15 cellular contexts compared by ENCODE assay signal in the genomic region with DNA sequence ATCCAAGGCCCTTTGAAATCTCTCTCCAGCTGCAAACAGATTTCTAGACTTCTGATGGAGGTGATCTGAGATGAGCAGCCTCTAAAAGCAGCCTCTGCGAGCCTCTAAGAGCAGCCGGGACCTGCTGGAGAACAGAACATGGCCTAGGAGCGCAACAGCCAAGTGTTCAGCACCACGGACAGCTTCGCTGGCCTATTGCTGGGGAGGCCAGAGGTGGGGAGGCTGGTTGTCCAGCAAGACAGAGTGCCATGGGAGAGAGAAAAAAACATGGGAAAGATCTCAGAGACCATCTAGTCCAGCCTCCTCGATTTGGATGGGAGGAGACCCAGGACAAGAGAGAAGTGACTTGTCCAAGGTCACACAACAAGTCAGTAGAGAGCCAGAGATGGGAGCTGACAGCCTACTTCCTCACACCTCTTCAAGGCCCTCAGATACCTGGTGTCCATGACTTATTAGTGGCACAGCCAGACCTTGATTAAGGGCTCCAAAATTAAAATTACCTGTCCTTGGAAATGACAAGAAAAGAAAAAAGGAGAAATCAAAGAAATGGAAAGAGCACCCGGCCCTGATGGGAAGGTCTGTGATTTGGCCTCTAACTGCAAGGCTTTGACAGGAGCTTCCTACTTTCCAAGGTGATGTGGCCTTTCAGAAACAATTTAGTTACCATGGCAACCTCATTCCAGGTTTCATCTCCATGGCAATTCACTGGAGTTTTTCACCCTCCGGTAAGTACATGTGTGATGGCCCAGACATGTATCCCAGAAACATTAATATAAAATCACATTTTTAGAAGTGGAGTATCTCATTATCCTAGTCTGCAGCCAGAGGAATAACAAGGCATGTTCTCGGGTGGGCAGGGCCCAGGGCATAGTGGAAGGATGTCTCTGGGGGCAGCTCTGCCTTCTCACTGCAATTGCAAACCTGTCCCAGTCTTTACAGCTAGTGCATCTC. TPM values are rescaled to one million over a fixed set of nuclear protein-coding genes. Genes with fewer than 3 reads are reported as not detected.
A peak's percentile ranks its signal among the peaks of the same experiment; 100 is the strongest.
DNase-seq lines count a peak whose midpoint lies in the region; ATAC-seq and TF ChIP-seq lines count a peak whose summit lies in the region.
"Had no signal": no experiment of that assay in that cellular context is flagged by ENCODE, and none has a peak within 500 bp of the region (broad histone marks: within the 10 kb centered on the region; RNA-seq: fewer than 3 reads in every experiment).

No MANE protein-coding gene starts in this region.

- H3K27ac ChIP-seq in breast epithelium (no peak overlapping the region), RWPE2 (ENCODE audit: poor library complexity, severe bottlenecking) (no peak overlapping the region)
- H3K27ac ChIP-seq: adrenal gland, heart left ventricle, parathyroid adenoma had no signal

- H3K27me3 ChIP-seq in breast epithelium: no peaks in the 10 kb centered on the region
- H3K27me3 ChIP-seq in RWPE2 (ENCODE audit: insufficient read depth, poor library complexity, severe bottlenecking): no peaks in the 10 kb centered on the region
- H3K27me3 ChIP-seq: adrenal gland had no signal

- H3K27me3 Mint-ChIP-seq in stimulated activated naive B cell treated with anti-CD40 and anti-IgM and Interleukin-4, amounts not matched to agents 10 μg/mL and 1 μg/mL and 100 μg/mL, for 72 hours: peaks cover 0 to 22% of the 10 kb centered on the region in 2 donors

- no peak overlapping the region for H3K27ac Mint-ChIP-seq in stimulated activated naive B cell treated with anti-CD40 and anti-IgM and Interleukin-4, amounts not matched to agents 10 μg/mL and 1 μg/mL and 100 μg/mL, for 72 hours

- intact Hi-C loops in breast epithelium (cut with DNase I; ENCODE audit: low total_unique reads): no loop called here

- H3K9me3 ChIP-seq in breast epithelium (no peaks in the 10 kb centered on the region), RWPE2 (ENCODE audit: severe bottlenecking) (no peaks in the 10 kb centered on the region)
- H3K9me3 ChIP-seq: adrenal gland, heart left ventricle had no signal

- no peak for TF ChIP-seq CTCF in breast epithelium (IDR thresholded peaks at IDR 0.05)
- TF ChIP-seq CTCF in RWPE2 (IDR thresholded peaks at IDR 0.05; ENCODE audit: poor library complexity, severe bottlenecking): no peak
- TF ChIP-seq CTCF in fibroblast of pulmonary artery (IDR thresholded peaks at IDR 0.05; ENCODE audit: low read length, missing control alignments): no peak

- no peak for TF ChIP-seq POLR2A in breast epithelium (IDR thresholded peaks at IDR 0.05)

- in situ Hi-C loops in T47D (cut with HindIII; ENCODE audit: low pct_unique_long_range_greater_than_20kb, low sequenced_read_pairs): no loop called here

- H3K9me3 Mint-ChIP-seq in stimulated activated naive B cell treated with anti-CD40 and anti-IgM and Interleukin-4, amounts not matched to agents 10 μg/mL and 1 μg/mL and 100 μg/mL, for 72 hours: peaks cover 6 to 8% of the 10 kb centered on the region in 2 donors

- ATAC-seq in RWPE2 (ENCODE audit: low read depth) (0 out of 3 replicates have a peak, but pooled peaks have one; percentile 25), GM21786 (IDR thresholded peaks at IDR 0.05; ENCODE audit: unreplicated experiment) (no peak), GM21737 (IDR thresholded peaks at IDR 0.05; ENCODE audit: unreplicated experiment) (no peak)
- no peak for ATAC-seq in stimulated activated naive B cell treated with anti-CD40 and anti-IgM and Interleukin-4, amounts not matched to agents 10 μg/mL and 1 μg/mL and 100 μg/mL, for 72 hours (replicated peaks)
- ATAC-seq: heart left ventricle had no signal

- peaks cover 26 to 29% of the 10 kb centered on the region in 2 donors for H3K36me3 Mint-ChIP-seq in stimulated activated naive B cell treated with anti-CD40 and anti-IgM and Interleukin-4, amounts not matched to agents 10 μg/mL and 1 μg/mL and 100 μg/mL, for 72 hours

- no peaks in the 10 kb centered on the region for H3K36me3 ChIP-seq in breast epithelium
- H3K36me3 ChIP-seq in RWPE2 (ENCODE audit: low read depth): no peaks in the 10 kb centered on the region
- H3K36me3 ChIP-seq: adrenal gland, heart left ventricle had no signal

- DNase-seq in T47D (ENCODE audit: low read depth in 1 of 2, low spot score in 1 of 2) (peak; percentile 65 to 72), breast epithelium (ENCODE audit: low spot score in 2 of 2) (no peak), RWPE2 (ENCODE audit: low spot score) (no peak), fibroblast of pulmonary artery (ENCODE audit: low read depth) (peak; percentile 57), mesenteric fat pad (ENCODE audit: low spot score) (no peak)
- DNase-seq in stimulated activated naive B cell treated with anti-CD40 and anti-IgM and Interleukin-4, amounts not matched to agents 10 μg/mL and 1 μg/mL and 100 μg/mL, for 72 hours: no peak
- DNase-seq: adrenal gland; heart left ventricle; NCI-H2081 treated with DMSO at 0.1 percent for 48 hours; stimulated activated CD4-positive, alpha-beta T cell treated with anti-CD3 and anti-CD28 coated beads, Interleukin-1b, Interleukin-23, amount 100 ng/mL, for 48 hours had no signal

- no peak overlapping the region for H3K4me3 Mint-ChIP-seq in stimulated activated naive B cell treated with anti-CD40 and anti-IgM and Interleukin-4, amounts not matched to agents 10 μg/mL and 1 μg/mL and 100 μg/mL, for 72 hours

- peaks cover 0 to 3% of the 10 kb centered on the region in 2 donors for H3K4me1 Mint-ChIP-seq in stimulated activated naive B cell treated with anti-CD40 and anti-IgM and Interleukin-4, amounts not matched to agents 10 μg/mL and 1 μg/mL and 100 μg/mL, for 72 hours

- H3K4me3 ChIP-seq in breast epithelium (no peak overlapping the region), RWPE2 (ENCODE audit: severe bottlenecking) (no peak overlapping the region), fibroblast of pulmonary artery (replicated peaks; ENCODE audit: low read depth, low read length) (no peak overlapping the region)
- H3K4me3 ChIP-seq: adrenal gland, heart left ventricle, lung had no signal

- H3K4me1 ChIP-seq in breast epithelium (no peaks in the 10 kb centered on the region), RWPE2 (ENCODE audit: insufficient read depth, poor library complexity, severe bottlenecking) (no peaks in the 10 kb centered on the region)
- H3K4me1 ChIP-seq: adrenal gland, parathyroid adenoma had no signal

RNA-seq across cellular contexts. Expression of gene RPRML, which starts 14.5 kb away (rescaled TPM):
- total RNA-seq in breast epithelium: under 1 TPM in 1 of 3 donors, not detected in 2; 0.66 TPM
- not detected for total RNA-seq in mesenteric fat pad
- total RNA-seq: adrenal gland; T-helper 2 cell treated with Interferon-gamma antibody and Interleukin-4, amounts not matched to agents 100 ng/mL and 5 ng/mL, for 36 hours had no signal

RNA-seq across cellular contexts. Expression of gene GOSR2, which starts 41.6 kb away (rescaled TPM):
- total RNA-seq in breast epithelium (10 to 100 TPM; 41.0 to 57.7 (median 50.9) TPM), mesenteric fat pad (60.8 TPM)

Comparison
In these comparisons a context has a peak if more than half of its experiments do, and no peak if none do; other contexts are left out.
1. DNase-seq: peak in T47D (2 of 2) and fibroblast of pulmonary artery (single experiment); none in breast epithelium (0 of 2), RWPE2 (single experiment), stimulated activated naive B cell treated with anti-CD40 and anti-IgM and Interleukin-4, amounts not matched to agents 10 μg/mL and 1 μg/mL and 100 μg/mL, for 72 hours (single experiment) and mesenteric fat pad (single experiment).